In the genomic region with DNA sequence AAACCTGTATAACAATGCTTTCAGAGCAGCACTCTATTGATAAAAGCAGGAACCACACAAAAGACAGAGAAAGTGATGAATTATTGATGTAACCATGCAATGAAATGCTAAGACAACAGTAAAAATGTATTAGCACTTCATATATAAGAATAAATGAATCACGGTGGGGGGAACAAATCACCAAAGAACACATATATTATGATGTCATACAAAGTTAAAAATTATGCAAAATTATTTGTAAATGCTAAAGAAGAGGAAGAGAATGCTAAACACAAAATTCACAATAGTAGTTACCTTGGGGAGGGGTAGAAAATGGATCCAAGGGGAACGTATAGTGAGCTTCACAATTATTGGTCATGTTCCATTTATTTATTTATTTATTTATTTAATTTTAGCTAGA, we compare ENCODE assay signal across 1 cellular context.
TF ChIP-seq lines count a peak whose summit lies in the region.

No MANE protein-coding gene starts in this region.

TF ChIP-seq in HepG2, 621 proteins besides CTCF, POLR2A, EP300 and RAD21:
- TF ChIP-seq, protein P1, sequence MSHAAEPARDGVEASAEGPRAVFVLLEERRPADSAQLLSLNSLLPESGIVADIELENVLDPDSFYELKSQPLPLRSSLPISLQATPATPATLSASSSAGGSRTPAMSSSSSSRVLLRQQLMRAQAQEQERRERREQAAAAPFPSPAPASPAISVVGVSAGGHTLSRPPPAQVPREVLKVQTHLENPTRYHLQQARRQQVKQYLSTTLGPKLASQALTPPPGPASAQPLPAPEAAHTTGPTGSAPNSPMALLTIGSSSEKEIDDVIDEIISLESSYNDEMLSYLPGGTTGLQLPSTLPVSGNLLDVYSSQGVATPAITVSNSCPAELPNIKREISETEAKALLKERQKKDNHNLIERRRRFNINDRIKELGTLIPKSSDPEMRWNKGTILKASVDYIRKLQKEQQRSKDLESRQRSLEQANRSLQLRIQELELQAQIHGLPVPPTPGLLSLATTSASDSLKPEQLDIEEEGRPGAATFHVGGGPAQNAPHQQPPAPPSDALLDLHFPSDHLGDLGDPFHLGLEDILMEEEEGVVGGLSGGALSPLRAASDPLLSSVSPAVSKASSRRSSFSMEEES (CRISPR knock-in tag; IDR thresholded peaks at IDR 0.05), result no peak
- TF ChIP-seq ATF7 (IDR thresholded peaks at IDR 0.05), result peak; percentile 93
- no peak for TF ChIP-seq ATF7 (CRISPR knock-in tag; IDR thresholded peaks at IDR 0.05)
